Comparison of ENCODE assay signal across 1 cellular context in the genomic region with DNA sequence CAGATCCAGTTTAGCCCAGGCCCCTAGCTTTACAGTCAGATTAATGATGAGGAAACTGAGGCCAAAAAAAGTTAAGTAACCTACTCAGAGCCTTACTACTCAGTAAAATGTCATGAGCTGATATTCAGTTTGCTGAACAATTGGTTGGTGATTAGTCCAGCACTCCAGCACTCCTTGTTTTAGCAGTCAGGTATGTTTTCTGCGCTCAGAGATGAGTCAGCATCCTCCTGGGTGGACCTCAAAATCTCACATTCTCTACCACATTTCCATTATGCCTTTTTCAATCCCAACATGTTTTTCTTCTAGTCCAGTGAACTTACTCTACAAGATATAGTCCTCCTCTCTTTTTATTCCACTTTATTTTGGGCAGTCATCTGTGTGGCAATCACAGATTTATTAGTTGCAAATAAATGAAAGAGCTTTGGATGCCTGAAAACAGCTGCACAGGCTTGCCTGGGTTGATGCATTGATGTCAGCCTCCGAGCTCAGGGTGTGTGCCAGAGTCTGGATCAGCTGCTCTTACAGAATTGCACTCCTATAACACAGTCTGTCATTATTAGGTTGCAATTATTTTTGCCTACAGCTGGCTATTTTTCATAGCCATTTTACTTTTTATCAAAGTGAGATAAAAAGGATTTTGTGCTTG.
TF ChIP-seq lines count a peak whose summit lies in the region.

No MANE protein-coding gene starts in this region.

TF ChIP-seq in SK-N-SH treated with all-trans-retinoic acid at 6 μM for 48 hours, 23 proteins besides CTCF, POLR2A, EP300 and RAD21 (continued from another document):
- no peak for TF ChIP-seq PPARA (CRISPR knock-in tag; IDR thresholded peaks at IDR 0.05; ENCODE audit: borderline replicate concordance)
- no peak for TF ChIP-seq ESRRG (CRISPR knock-in tag; IDR thresholded peaks at IDR 0.05)
- TF ChIP-seq, protein P1, sequence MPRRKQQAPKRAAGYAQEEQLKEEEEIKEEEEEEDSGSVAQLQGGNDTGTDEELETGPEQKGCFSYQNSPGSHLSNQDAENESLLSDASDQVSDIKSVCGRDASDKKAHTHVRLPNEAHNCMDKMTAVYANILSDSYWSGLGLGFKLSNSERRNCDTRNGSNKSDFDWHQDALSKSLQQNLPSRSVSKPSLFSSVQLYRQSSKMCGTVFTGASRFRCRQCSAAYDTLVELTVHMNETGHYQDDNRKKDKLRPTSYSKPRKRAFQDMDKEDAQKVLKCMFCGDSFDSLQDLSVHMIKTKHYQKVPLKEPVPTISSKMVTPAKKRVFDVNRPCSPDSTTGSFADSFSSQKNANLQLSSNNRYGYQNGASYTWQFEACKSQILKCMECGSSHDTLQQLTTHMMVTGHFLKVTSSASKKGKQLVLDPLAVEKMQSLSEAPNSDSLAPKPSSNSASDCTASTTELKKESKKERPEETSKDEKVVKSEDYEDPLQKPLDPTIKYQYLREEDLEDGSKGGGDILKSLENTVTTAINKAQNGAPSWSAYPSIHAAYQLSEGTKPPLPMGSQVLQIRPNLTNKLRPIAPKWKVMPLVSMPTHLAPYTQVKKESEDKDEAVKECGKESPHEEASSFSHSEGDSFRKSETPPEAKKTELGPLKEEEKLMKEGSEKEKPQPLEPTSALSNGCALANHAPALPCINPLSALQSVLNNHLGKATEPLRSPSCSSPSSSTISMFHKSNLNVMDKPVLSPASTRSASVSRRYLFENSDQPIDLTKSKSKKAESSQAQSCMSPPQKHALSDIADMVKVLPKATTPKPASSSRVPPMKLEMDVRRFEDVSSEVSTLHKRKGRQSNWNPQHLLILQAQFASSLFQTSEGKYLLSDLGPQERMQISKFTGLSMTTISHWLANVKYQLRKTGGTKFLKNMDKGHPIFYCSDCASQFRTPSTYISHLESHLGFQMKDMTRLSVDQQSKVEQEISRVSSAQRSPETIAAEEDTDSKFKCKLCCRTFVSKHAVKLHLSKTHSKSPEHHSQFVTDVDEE (CRISPR knock-in tag; IDR thresholded peaks at IDR 0.05), result no peak
- no peak for TF ChIP-seq TOX (CRISPR knock-in tag; IDR thresholded peaks at IDR 0.05; ENCODE audit: borderline replicate concordance)
- no peak for TF ChIP-seq TCF4 (CRISPR knock-in tag; IDR thresholded peaks at IDR 0.05; ENCODE audit: borderline replicate concordance)
- no peak for TF ChIP-seq ISL1 (CRISPR knock-in tag; IDR thresholded peaks at IDR 0.05)
- TF ChIP-seq ZNF8 (CRISPR knock-in tag; IDR thresholded peaks at IDR 0.05), result no peak
- no peak for TF ChIP-seq CSDC2 (CRISPR knock-in tag; IDR thresholded peaks at IDR 0.05)
